ENCODE assay signal across 9 cellular contexts in genomic region chr1:184152502-184152901, GRCh38.
DNase-seq lines count a peak whose midpoint lies in the region; ATAC-seq and TF ChIP-seq lines count a peak whose summit lies in the region.
"Had no signal": no experiment of that assay in that cellular context is flagged by ENCODE, and none has a peak within 500 bp of the region (broad histone marks: within the 10 kb centered on the region; RNA-seq: fewer than 3 reads in every experiment).

No MANE protein-coding gene starts in this region.

- no peaks in the 10 kb centered on the region for H3K9me3 ChIP-seq in endocrine pancreas (ENCODE audit: control insufficient read depth, low read length)

- peak overlapping the region; percentile 15 for H3K4me3 ChIP-seq in endocrine pancreas (ENCODE audit: control insufficient read depth, insufficient read depth, low read length)
- H3K4me3 ChIP-seq: K562 had no signal

- H3K36me3 Mint-ChIP-seq in nephron (ENCODE audit: low read depth) = no peaks in the 10 kb centered on the region

- peak overlapping the region; percentile 64 to 82 (median 76) for H3K27ac Mint-ChIP-seq in nephron

- no peak overlapping the region for H3K9ac ChIP-seq in endocrine pancreas (ENCODE audit: control insufficient read depth, insufficient read depth, low read length)

- ATAC-seq in HG03469 (IDR thresholded peaks at IDR 0.05; ENCODE audit: unreplicated experiment) = no peak
- ATAC-seq in HG03354 (IDR thresholded peaks at IDR 0.05; ENCODE audit: poor library complexity, severe bottlenecking, unreplicated experiment) = no peak
- ATAC-seq: K562 had no signal

- peak overlapping the region; percentile 56 to 70 (median 68) for H3K4me3 Mint-ChIP-seq in nephron

- H3K27me3 ChIP-seq in endocrine pancreas (ENCODE audit: control insufficient read depth, insufficient read depth, low read length) = no peaks in the 10 kb centered on the region

- H3K36me3 ChIP-seq in endocrine pancreas (ENCODE audit: control insufficient read depth, insufficient read depth, low read length) = no peaks in the 10 kb centered on the region

- no peaks in the 10 kb centered on the region for H3K4me1 ChIP-seq in endocrine pancreas (ENCODE audit: control insufficient read depth, insufficient read depth, low read length)

- H3K9me3 Mint-ChIP-seq in nephron = no peaks in the 10 kb centered on the region

- TF ChIP-seq CTCF in nephron (IDR thresholded peaks at IDR 0.05; ENCODE audit: unreplicated experiment in 3 of 3) = no peak

- DNase-seq in AG08396 (ENCODE audit: low spot score) = peak; percentile 20
- peak; percentile 31 for DNase-seq in NOMO-1 treated with DMSO at 0.1 percent for 48 hours (lab: John Stamatoyannopoulos, UW; ENCODE audit: unreplicated experiment)
- DNase-seq in activated gamma-delta T cell treated with Interleukin-2 at 50 U/mL for 16 hours = no peak
- DNase-seq in LoVo (ENCODE audit: low spot score) = no peak

- no peaks in the 10 kb centered on the region for H3K27me3 Mint-ChIP-seq in nephron (ENCODE audit: low read depth)

- peaks cover 39% of the 10 kb centered on the region for H3K4me1 Mint-ChIP-seq in nephron

Comparison
In these comparisons a context has a peak if more than half of its experiments do, and no peak if none do; other contexts are left out.
1. DNase-seq: peak in AG08396 (single experiment) and NOMO-1 treated with DMSO at 0.1 percent for 48 hours (single experiment); none in activated gamma-delta T cell treated with Interleukin-2 at 50 U/mL for 16 hours (single experiment) and LoVo (single experiment).